ENCODE assay signal across 11 cellular contexts in the genomic region with DNA sequence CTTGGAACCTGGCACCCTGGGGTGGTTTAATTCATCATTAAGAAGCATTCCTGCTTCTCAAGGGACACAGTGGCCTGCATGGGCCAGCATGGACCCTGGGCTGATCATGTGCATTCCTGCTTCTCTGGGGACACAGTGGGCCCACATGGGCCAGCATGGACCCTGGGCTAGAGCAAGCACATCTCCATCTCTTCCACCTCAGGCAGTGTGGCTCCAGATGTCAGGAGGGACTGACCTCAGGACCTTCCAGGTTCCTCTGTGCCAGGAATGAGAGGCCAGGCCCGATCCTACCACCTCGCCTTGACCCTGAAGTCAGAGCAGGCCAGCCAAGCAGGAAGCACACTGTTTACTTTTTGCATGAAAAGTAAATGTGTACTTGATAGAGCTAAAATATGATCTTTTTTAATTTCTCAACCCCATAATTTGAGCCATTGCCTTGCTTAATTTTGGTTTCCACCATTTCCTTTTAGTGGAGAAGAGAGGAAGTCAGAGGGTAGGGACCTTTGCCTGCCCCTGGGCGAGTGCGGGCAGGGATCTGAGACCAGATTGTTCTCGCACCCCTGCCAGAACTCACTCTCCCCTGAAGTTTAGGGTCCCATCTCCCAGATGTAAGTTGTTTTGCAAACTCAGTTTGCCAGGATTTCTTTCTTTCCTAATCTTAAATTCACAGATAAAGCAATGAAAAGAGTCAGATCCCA. TPM values are rescaled to one million over a fixed set of nuclear protein-coding genes. Genes with fewer than 3 reads are reported as not detected.
DNase-seq lines count a peak whose midpoint lies in the region; ATAC-seq and TF ChIP-seq lines count a peak whose summit lies in the region.
"Had no signal": no experiment of that assay in that cellular context is flagged by ENCODE, and none has a peak within 500 bp of the region (broad histone marks: within the 10 kb centered on the region; RNA-seq: fewer than 3 reads in every experiment).

No MANE protein-coding gene starts in this region.

- peak overlapping the region; percentile 5 for H3K9ac ChIP-seq in neuronal stem cell (ENCODE audit: low read depth, low read length, poor library complexity)

- H2BK15ac ChIP-seq in neuronal stem cell (ENCODE audit: low read length), result peak overlapping the region; percentile 72

- H3K4me1 ChIP-seq in neuronal stem cell (ENCODE audit: control insufficient read depth in 2 of 2, insufficient read depth in 1 of 2, low read depth in 1 of 2, low read length in 2 of 2), result peaks cover 24 to 49% of the 10 kb centered on the region in 2 donors

- H3K36me3 ChIP-seq in neuronal stem cell (replicated peaks in 1 of 2; ENCODE audit: control insufficient read depth in 2 of 2, insufficient read depth in 2 of 2, low read length in 2 of 2), result peaks cover 1 to 29% of the 10 kb centered on the region in 2 donors

- H3K27me3 Mint-ChIP-seq in chondrocyte (ENCODE audit: low read depth), result no peaks in the 10 kb centered on the region
- H3K27me3 Mint-ChIP-seq in activated CD4-positive, alpha-beta T cell treated with anti-CD3 and anti-CD28 coated beads, Interleukin-2, amount 10 ng/mL, durations not matched to agents 24 days and 14 days, result no peaks in the 10 kb centered on the region
- H3K27me3 Mint-ChIP-seq: CD8-positive, alpha-beta memory T cell had no signal

- no peak overlapping the region for H3K4ac ChIP-seq in neuronal stem cell (ENCODE audit: low read length)

- no peak overlapping the region for H2BK120ac ChIP-seq in neuronal stem cell (ENCODE audit: low read depth, low read length)

- H2AK5ac ChIP-seq in neuronal stem cell (ENCODE audit: low read depth, low read length), result peak overlapping the region; percentile 92

- H3K4me2 ChIP-seq in neuronal stem cell (ENCODE audit: insufficient read depth, low read length, poor library complexity, severe bottlenecking), result no peak overlapping the region

- ATAC-seq in GM18868 (IDR thresholded peaks at IDR 0.05; ENCODE audit: unreplicated experiment), result no peak

- peak overlapping the region; percentile 60 for H3K18ac ChIP-seq in neuronal stem cell (ENCODE audit: low read length)

- no peak overlapping the region for H2BK12ac ChIP-seq in neuronal stem cell (ENCODE audit: low read length)

- no peak overlapping the region for H4K91ac ChIP-seq in neuronal stem cell (ENCODE audit: low read depth, low read length, poor library complexity)

- no peak overlapping the region for H3K23ac ChIP-seq in neuronal stem cell (ENCODE audit: low read depth, low read length, poor library complexity)

- H3K27ac Mint-ChIP-seq in chondrocyte (ENCODE audit: unreplicated experiment), result no peak overlapping the region
- no peak overlapping the region for H3K27ac Mint-ChIP-seq in activated CD4-positive, alpha-beta T cell treated with anti-CD3 and anti-CD28 coated beads, Interleukin-2, amount 10 ng/mL, durations not matched to agents 24 days and 14 days

- no peaks in the 10 kb centered on the region for H3K9me3 Mint-ChIP-seq in chondrocyte (ENCODE audit: low read depth)
- H3K9me3 Mint-ChIP-seq in activated CD4-positive, alpha-beta T cell treated with anti-CD3 and anti-CD28 coated beads, Interleukin-2, amount 10 ng/mL, durations not matched to agents 24 days and 14 days, result no peaks in the 10 kb centered on the region
- H3K9me3 Mint-ChIP-seq: CD8-positive, alpha-beta memory T cell had no signal

- H4K8ac ChIP-seq in neuronal stem cell (ENCODE audit: low read depth, low read length), result no peak overlapping the region

- H3K36me3 Mint-ChIP-seq in chondrocyte (ENCODE audit: low read depth), result peaks cover 4% of the 10 kb centered on the region
- peaks cover 29% of the 10 kb centered on the region for H3K36me3 Mint-ChIP-seq in activated CD4-positive, alpha-beta T cell treated with anti-CD3 and anti-CD28 coated beads, Interleukin-2, amount 10 ng/mL, durations not matched to agents 24 days and 14 days (ENCODE audit: low read depth)

- H3K79me1 ChIP-seq in neuronal stem cell (ENCODE audit: low read depth, low read length), result no peaks in the 10 kb centered on the region

- TF ChIP-seq CTCF in chondrocyte (IDR thresholded peaks at IDR 0.05), result no peak

- H3K27me3 ChIP-seq in neuronal stem cell (ENCODE audit: control insufficient read depth in 3 of 3, insufficient read depth in 3 of 3, low read depth in 1 of 3, low read length in 3 of 3), result no peaks in the 10 kb centered on the region
- H3K27me3 ChIP-seq: suprapubic skin had no signal

- H3K27ac ChIP-seq in neuronal stem cell (replicated peaks; ENCODE audit: low read length), result no peak overlapping the region
- H3K27ac ChIP-seq: suprapubic skin had no signal

- H3K4me1 Mint-ChIP-seq in chondrocyte (ENCODE audit: low read depth), result peaks cover 57% of the 10 kb centered on the region
- H3K4me1 Mint-ChIP-seq in activated CD4-positive, alpha-beta T cell treated with anti-CD3 and anti-CD28 coated beads, Interleukin-2, amount 10 ng/mL, durations not matched to agents 24 days and 14 days, result peaks cover 23% of the 10 kb centered on the region

- DNase-seq in CD1c-positive myeloid dendritic cell (ENCODE audit: extremely low spot score) (peak; percentile 16), NOMO-1 treated with DMSO at 0.1 percent for 48 hours (lab: John Stamatoyannopoulos, UW; ENCODE audit: unreplicated experiment) (peak; percentile 44), chondrocyte (ENCODE audit: low spot score) (peak; percentile 59), neuronal stem cell (ENCODE audit: low spot score) (no peak)
- DNase-seq in activated CD4-positive, alpha-beta T cell treated with anti-CD3 and anti-CD28 coated beads, Interleukin-2, amount 10 ng/mL, durations not matched to agents 24 days and 14 days, result no peak
- DNase-seq in effector CD8-positive, alpha-beta T cell (lab: John Stamatoyannopoulos, UW), result no peak
- DNase-seq in activated CD4-positive, alpha-beta T cell treated with anti-CD3 and anti-CD28 coated beads for 4 hours, result no peak
- DNase-seq: activated CD4-positive, CD25-positive, alpha-beta regulatory T cell treated with anti-CD3 and anti-CD28 coated beads, Interleukin-2, amount 50 U/mL, for 72 hours had no signal

- H3K9me3 ChIP-seq in neuronal stem cell (replicated peaks in 1 of 2; ENCODE audit: control insufficient read depth in 2 of 2, insufficient read depth in 1 of 2, low read depth in 1 of 2, low read length in 2 of 2), result no peaks in the 10 kb centered on the region
- H3K9me3 ChIP-seq: suprapubic skin had no signal

- intact Hi-C loops in activated CD4-positive, alpha-beta T cell treated with anti-CD3 and anti-CD28 coated beads, Interleukin-2, amount 10 ng/mL, durations not matched to agents 24 days and 14 days (cut with micrococcal nuclease), result loop anchor here (2.0 kb wide), 1 partner anchor 279 kb away; no protein-coding TSS in a partner anchor

- no peak overlapping the region for H2AFZ ChIP-seq in neuronal stem cell (ENCODE audit: low read length)

- no peak overlapping the region for H3K14ac ChIP-seq in neuronal stem cell (ENCODE audit: low read length)

- peak overlapping the region in 1 of 2 donors; percentile 7 for H3K4me3 ChIP-seq in neuronal stem cell (ENCODE audit: low read length in 2 of 2)
- H3K4me3 ChIP-seq: suprapubic skin had no signal

- no peak overlapping the region for H3K4me3 Mint-ChIP-seq in chondrocyte (ENCODE audit: unreplicated experiment)
- no peak overlapping the region for H3K4me3 Mint-ChIP-seq in activated CD4-positive, alpha-beta T cell treated with anti-CD3 and anti-CD28 coated beads, Interleukin-2, amount 10 ng/mL, durations not matched to agents 24 days and 14 days

- WGBS in neuronal stem cell (ENCODE audit: extremely low coverage in 2 of 2, insufficient read length in 2 of 2, insufficient replicate concordance in 1 of 2), 2 donors, result no CpG with 5 or more reads among the region's 5 CpGs

- H2BK5ac ChIP-seq in neuronal stem cell (ENCODE audit: low read length), result no peak overlapping the region

RNA-seq across cellular contexts. Expression of a gene that starts 25.9 kb away (rescaled TPM):
- total RNA-seq in chondrocyte, result 5.6 to 6.5 TPM (median 5.9 TPM) in 3 replicates
- polyA plus RNA-seq in neuronal stem cell (2013, experiment 1 of 2), result 9.3 TPM
- 9.3 TPM for polyA plus RNA-seq in neuronal stem cell (2013, experiment 2 of 2)
- 8.8 and 9.9 TPM in 2 replicates for total RNA-seq in activated CD4-positive, alpha-beta T cell treated with anti-CD3 and anti-CD28 coated beads, Interleukin-2, amount 10 ng/mL, durations not matched to agents 24 days and 14 days

RNA-seq across cellular contexts. Expression of a gene that starts 46.8 kb away (rescaled TPM):
- total RNA-seq in chondrocyte, result 45.4 to 49.5 TPM (median 46.2 TPM) in 3 replicates
- 37.2 TPM for polyA plus RNA-seq in neuronal stem cell (2013, experiment 1 of 2)
- 37.0 TPM for polyA plus RNA-seq in neuronal stem cell (2013, experiment 2 of 2)
- total RNA-seq in activated CD4-positive, alpha-beta T cell treated with anti-CD3 and anti-CD28 coated beads, Interleukin-2, amount 10 ng/mL, durations not matched to agents 24 days and 14 days, result 60.1 and 69.3 TPM in 2 replicates

Comparison
In these comparisons a context has a peak if more than half of its experiments do, and no peak if none do; other contexts are left out.
1. DNase-seq: peak in CD1c-positive myeloid dendritic cell (single experiment), NOMO-1 treated with DMSO at 0.1 percent for 48 hours (single experiment) and chondrocyte (single experiment); none in neuronal stem cell (single experiment), activated CD4-positive, alpha-beta T cell treated with anti-CD3 and anti-CD28 coated beads, Interleukin-2, amount 10 ng/mL, durations not matched to agents 24 days and 14 days (single experiment), effector CD8-positive, alpha-beta T cell (single experiment) and activated CD4-positive, alpha-beta T cell treated with anti-CD3 and anti-CD28 coated beads for 4 hours (0 of 2).